Comparison of ENCODE assay signal across 16 cellular contexts in the genomic region with DNA sequence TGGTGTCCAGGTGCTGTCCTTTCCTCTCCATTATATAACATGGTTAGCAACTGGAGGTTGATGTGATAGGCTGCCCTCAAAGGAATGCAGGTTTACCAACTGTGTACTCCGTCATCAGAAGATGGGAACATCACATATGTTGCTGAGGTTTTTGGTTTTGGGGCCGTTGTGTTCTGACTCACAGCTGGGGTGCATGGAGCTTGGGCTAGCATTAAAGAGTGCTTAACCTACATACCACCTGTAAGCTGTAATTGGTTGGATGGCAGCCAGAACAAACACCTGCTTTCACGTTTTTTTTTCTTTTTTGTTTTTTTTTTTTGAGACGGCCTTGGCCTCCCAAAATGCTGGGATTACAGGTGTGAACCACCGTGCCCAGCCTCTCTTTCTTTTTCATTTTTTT. TPM values are rescaled to one million over a fixed set of nuclear protein-coding genes. Genes with fewer than 3 reads are reported as not detected.
DNase-seq lines count a peak whose midpoint lies in the region; ATAC-seq and TF ChIP-seq lines count a peak whose summit lies in the region.
"Had no signal": no experiment of that assay in that cellular context is flagged by ENCODE, and none has a peak within 500 bp of the region (broad histone marks: within the 10 kb centered on the region; RNA-seq: fewer than 3 reads in every experiment).

No MANE protein-coding gene starts in this region.

- H3K4me3 ChIP-seq in GM23338 = no peak overlapping the region
- H3K4me3 ChIP-seq: K562, right lobe of liver, upper lobe of left lung had no signal

- H3K27me3 Mint-ChIP-seq in GM23338 (ENCODE audit: insufficient read depth, low read depth, poor library complexity) (peaks cover 9% of the 10 kb centered on the region), endothelial cell (ENCODE audit: unreplicated experiment) (peaks cover 3% of the 10 kb centered on the region), HFFc6 (ENCODE audit: insufficient read depth) (no peaks in the 10 kb centered on the region; the same call in none of the 2 replicates)
- H3K27me3 Mint-ChIP-seq: naive B cell had no signal

- peak overlapping the region; percentile 32; the same call in 1 of the 2 replicates for H3K4me2 ChIP-seq in GM23338

- TF ChIP-seq CTCF in GM23338 (conservative IDR thresholded peaks at IDR 0.05; ENCODE audit: low read depth in 2 of 2) (no peak), endothelial cell (IDR thresholded peaks at IDR 0.05; ENCODE audit: unreplicated experiment) (no peak), HFFc6 (IDR thresholded peaks at IDR 0.05) (no peak)

- peaks cover 50% of the 10 kb centered on the region for H3K36me3 Mint-ChIP-seq in GM23338 (ENCODE audit: low read depth)
- peaks cover 49% of the 10 kb centered on the region for H3K36me3 Mint-ChIP-seq in endothelial cell (ENCODE audit: low read depth, unreplicated experiment)
- peaks cover 35% of the 10 kb centered on the region for H3K36me3 Mint-ChIP-seq in HFFc6 (ENCODE audit: low read depth)

- H3K4me1 ChIP-seq in GM23338 (ENCODE audit: insufficient read depth) = peaks cover 12% of the 10 kb centered on the region
- H3K4me1 ChIP-seq: right lobe of liver had no signal

- ATAC-seq in GM23338 = no peak
- ATAC-seq: activated CD4-positive, CD25-positive, alpha-beta regulatory T cell treated with anti-CD3 and anti-CD28 coated beads, Interleukin-2, amount 50 U/mL, for 24 hours; K562; PC-3; right lobe of liver had no signal

- H3K9me3 Mint-ChIP-seq in GM23338 = no peaks in the 10 kb centered on the region
- H3K9me3 Mint-ChIP-seq in endothelial cell (ENCODE audit: unreplicated experiment) = no peaks in the 10 kb centered on the region
- H3K9me3 Mint-ChIP-seq in HFFc6 = no peaks in the 10 kb centered on the region
- H3K9me3 Mint-ChIP-seq: naive B cell; T-helper 2 cell treated with Interferon-gamma antibody and Interleukin-4, amounts not matched to agents 5 μg/mL and 100 μg/mL, for 36 hours had no signal

- 0 out of 2 replicates have a peak, but pooled peaks cover 5% of the 10 kb centered on the region for H3F3A ChIP-seq in GM23338 (replicated peaks; ENCODE audit: low read depth)

- no peak overlapping the region for H2AFZ ChIP-seq in GM23338

- H3K36me3 ChIP-seq in GM23338 (ENCODE audit: insufficient read depth) = peaks cover 10% of the 10 kb centered on the region

- H3K27ac ChIP-seq in GM23338 (ENCODE audit: low read depth) = no peak overlapping the region; the same call in 1 of the 2 replicates
- H3K27ac ChIP-seq: right lobe of liver had no signal

- H3K27me3 ChIP-seq in GM23338 (ENCODE audit: insufficient read depth) = no peaks in the 10 kb centered on the region
- H3K27me3 ChIP-seq: right lobe of liver, upper lobe of left lung had no signal

- H4K20me1 ChIP-seq in GM23338 (replicated peaks; ENCODE audit: insufficient read depth) = peaks cover 9% of the 10 kb centered on the region; the same call in 1 of the 2 replicates

- no peaks in the 10 kb centered on the region for H3K9me2 ChIP-seq in GM23338 (ENCODE audit: insufficient read depth)

- no peak overlapping the region for H3K4me3 Mint-ChIP-seq in GM23338
- H3K4me3 Mint-ChIP-seq in endothelial cell (ENCODE audit: unreplicated experiment) = no peak overlapping the region
- no peak overlapping the region for H3K4me3 Mint-ChIP-seq in HFFc6
- H3K4me3 Mint-ChIP-seq: naive B cell; T-helper 2 cell treated with Interferon-gamma antibody and Interleukin-4, amounts not matched to agents 5 μg/mL and 100 μg/mL, for 36 hours had no signal

- H3K4me1 Mint-ChIP-seq in GM23338 = peaks cover 18% of the 10 kb centered on the region
- peaks cover 25% of the 10 kb centered on the region for H3K4me1 Mint-ChIP-seq in endothelial cell (ENCODE audit: unreplicated experiment)
- peaks cover 11% of the 10 kb centered on the region; the same call in 1 of the 2 replicates for H3K4me1 Mint-ChIP-seq in HFFc6 (ENCODE audit: low read depth)

- DNase-seq in NCI-H2196 (lab: John Stamatoyannopoulos, UW; ENCODE audit: unreplicated experiment) (peak; percentile 48), NCI-H2196 treated with DMSO at 0.1 percent for 48 hours (lab: John Stamatoyannopoulos, UW; ENCODE audit: unreplicated experiment) (no peak), GM23338 (ENCODE audit: low spot score) (no peak), NCI-H69 (lab: John Stamatoyannopoulos, UW) (peak; percentile 57), glomerular visceral epithelial cell (ENCODE audit: extremely low spot score) (peak; percentile 14), CD1c-positive myeloid dendritic cell (ENCODE audit: extremely low spot score) (no peak), endothelial cell (ENCODE audit: low spot score) (no peak), HFFc6 (no peak)
- DNase-seq: hypothalamus, naive B cell, PC-3, right lobe of liver, upper lobe of left lung had no signal

- peaks cover 14% of the 10 kb centered on the region for H3K79me2 ChIP-seq in GM23338 (replicated peaks; ENCODE audit: insufficient read depth)

- H3K27ac Mint-ChIP-seq in GM23338 = 0 out of 2 replicates have a peak overlapping the region, but pooled peaks have one; percentile 12
- no peak overlapping the region for H3K27ac Mint-ChIP-seq in endothelial cell (ENCODE audit: unreplicated experiment)
- H3K27ac Mint-ChIP-seq in HFFc6 = no peak overlapping the region
- H3K27ac Mint-ChIP-seq: naive B cell; T-helper 2 cell treated with Interferon-gamma antibody and Interleukin-4, amounts not matched to agents 5 μg/mL and 100 μg/mL, for 36 hours had no signal

TF ChIP-seq in GM23338, 12 proteins besides CTCF, POLR2A, EP300 and RAD21 (continues in another document):
- no peak for TF ChIP-seq POLR2AphosphoS5 (IDR thresholded peaks at IDR 0.05; ENCODE audit: low read depth)
- no peak for TF ChIP-seq EZH2 (IDR thresholded peaks at IDR 0.05; ENCODE audit: low read depth, unreplicated experiment)
- TF ChIP-seq ZNF114 (CRISPR knock-in tag; IDR thresholded peaks at IDR 0.05) = no peak
- TF ChIP-seq, protein P1, sequence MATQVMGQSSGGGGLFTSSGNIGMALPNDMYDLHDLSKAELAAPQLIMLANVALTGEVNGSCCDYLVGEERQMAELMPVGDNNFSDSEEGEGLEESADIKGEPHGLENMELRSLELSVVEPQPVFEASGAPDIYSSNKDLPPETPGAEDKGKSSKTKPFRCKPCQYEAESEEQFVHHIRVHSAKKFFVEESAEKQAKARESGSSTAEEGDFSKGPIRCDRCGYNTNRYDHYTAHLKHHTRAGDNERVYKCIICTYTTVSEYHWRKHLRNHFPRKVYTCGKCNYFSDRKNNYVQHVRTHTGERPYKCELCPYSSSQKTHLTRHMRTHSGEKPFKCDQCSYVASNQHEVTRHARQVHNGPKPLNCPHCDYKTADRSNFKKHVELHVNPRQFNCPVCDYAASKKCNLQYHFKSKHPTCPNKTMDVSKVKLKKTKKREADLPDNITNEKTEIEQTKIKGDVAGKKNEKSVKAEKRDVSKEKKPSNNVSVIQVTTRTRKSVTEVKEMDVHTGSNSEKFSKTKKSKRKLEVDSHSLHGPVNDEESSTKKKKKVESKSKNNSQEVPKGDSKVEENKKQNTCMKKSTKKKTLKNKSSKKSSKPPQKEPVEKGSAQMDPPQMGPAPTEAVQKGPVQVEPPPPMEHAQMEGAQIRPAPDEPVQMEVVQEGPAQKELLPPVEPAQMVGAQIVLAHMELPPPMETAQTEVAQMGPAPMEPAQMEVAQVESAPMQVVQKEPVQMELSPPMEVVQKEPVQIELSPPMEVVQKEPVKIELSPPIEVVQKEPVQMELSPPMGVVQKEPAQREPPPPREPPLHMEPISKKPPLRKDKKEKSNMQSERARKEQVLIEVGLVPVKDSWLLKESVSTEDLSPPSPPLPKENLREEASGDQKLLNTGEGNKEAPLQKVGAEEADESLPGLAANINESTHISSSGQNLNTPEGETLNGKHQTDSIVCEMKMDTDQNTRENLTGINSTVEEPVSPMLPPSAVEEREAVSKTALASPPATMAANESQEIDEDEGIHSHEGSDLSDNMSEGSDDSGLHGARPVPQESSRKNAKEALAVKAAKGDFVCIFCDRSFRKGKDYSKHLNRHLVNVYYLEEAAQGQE (IDR thresholded peaks at IDR 0.05; ENCODE audit: unreplicated experiment) = no peak
- no peak for TF ChIP-seq NANOG (IDR thresholded peaks at IDR 0.05; ENCODE audit: borderline replicate concordance)
- TF ChIP-seq, protein P2, sequence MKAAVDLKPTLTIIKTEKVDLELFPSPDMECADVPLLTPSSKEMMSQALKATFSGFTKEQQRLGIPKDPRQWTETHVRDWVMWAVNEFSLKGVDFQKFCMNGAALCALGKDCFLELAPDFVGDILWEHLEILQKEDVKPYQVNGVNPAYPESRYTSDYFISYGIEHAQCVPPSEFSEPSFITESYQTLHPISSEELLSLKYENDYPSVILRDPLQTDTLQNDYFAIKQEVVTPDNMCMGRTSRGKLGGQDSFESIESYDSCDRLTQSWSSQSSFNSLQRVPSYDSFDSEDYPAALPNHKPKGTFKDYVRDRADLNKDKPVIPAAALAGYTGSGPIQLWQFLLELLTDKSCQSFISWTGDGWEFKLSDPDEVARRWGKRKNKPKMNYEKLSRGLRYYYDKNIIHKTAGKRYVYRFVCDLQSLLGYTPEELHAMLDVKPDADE (IDR thresholded peaks at IDR 0.05) = no peak
- no peak for TF ChIP-seq STAT1 (IDR thresholded peaks at IDR 0.05; ENCODE audit: unreplicated experiment)

RNA-seq across cellular contexts. Expression of a gene that starts 20.9 kb away (rescaled TPM):
- 38.5 and 40.0 TPM in 2 replicates for total RNA-seq in GM23338 (2014; rRNA removed; shearing (Covaris generic))
- polyA plus RNA-seq in GM23338 (2016; fragmentation: Nextera tagmentation; extraction: Ambion mirVana) = 84.8 and 90.2 TPM in 2 replicates
- 36.9 TPM for total RNA-seq in endothelial cell (ENCODE audit: unreplicated experiment)
- total RNA-seq in HFFc6 (2021; fragmentation: NEBNext Ultra II Directional; extraction: Animal tissue kit (Norgen Biotek cat#: 25700)) = 10 to 100 TPM; 32.5 to 37.6 (median 33.9) TPM

Comparison
In these comparisons a context has a peak if more than half of its experiments do, and no peak if none do; other contexts are left out.
1. DNase-seq: peak in NCI-H2196 (single experiment), NCI-H69 (single experiment) and glomerular visceral epithelial cell (single experiment); none in NCI-H2196 treated with DMSO at 0.1 percent for 48 hours (single experiment), GM23338 (single experiment), CD1c-positive myeloid dendritic cell (single experiment), endothelial cell (single experiment) and HFFc6 (single experiment).